In the genomic region with DNA sequence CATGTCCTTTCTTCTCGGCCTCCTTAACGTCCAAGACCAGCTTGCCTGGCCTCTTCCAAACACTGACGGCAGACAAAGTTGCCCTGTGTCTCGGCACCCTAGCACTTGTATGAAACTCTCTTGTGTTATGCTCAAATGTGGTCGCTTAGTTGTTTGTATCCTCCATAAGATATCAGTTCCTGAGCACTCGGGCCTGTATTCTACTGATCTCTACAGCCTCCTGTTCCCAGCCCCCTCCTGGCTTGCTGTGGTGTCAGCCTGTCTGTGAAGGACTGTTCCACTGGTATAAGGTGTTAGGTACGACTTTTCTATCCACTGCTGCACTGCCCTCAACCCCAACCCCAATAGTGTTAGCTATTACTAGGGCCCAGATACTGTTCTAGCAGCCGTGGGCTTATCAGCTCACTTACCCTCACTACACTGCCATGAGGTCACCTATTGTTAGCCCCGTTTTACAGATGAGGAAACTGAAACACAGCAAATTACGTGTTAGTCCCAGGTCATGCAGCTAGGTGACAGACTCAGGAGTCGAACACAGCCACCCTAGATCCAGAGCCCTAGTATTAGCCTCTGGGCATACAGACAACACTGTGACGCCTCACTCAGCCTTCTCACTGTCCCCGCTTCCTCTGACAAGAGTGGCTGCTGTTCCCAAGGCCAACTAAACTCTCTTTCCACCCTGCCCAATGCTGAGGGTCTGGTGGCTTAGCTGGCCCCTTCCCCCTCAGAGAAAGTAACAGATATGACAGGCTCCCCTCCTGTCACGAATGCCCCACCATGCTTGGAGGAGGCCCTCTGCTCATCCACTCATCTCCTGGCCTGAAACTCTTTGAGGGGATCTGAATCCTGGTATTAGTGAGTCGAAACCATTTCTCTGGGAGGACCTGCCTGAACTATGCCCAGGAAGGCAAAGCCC, we compare ENCODE assay signal across 10 cellular contexts. TPM values are rescaled to one million over a fixed set of nuclear protein-coding genes. Genes with fewer than 3 reads are reported as not detected.
A peak's percentile ranks its signal among the peaks of the same experiment; 100 is the strongest.
DNase-seq lines count a peak whose midpoint lies in the region; ATAC-seq and TF ChIP-seq lines count a peak whose summit lies in the region.
"Had no signal": no experiment of that assay in that cellular context is flagged by ENCODE, and none has a peak within 500 bp of the region (broad histone marks: within the 10 kb centered on the region; RNA-seq: fewer than 3 reads in every experiment).

No MANE protein-coding gene starts in this region.

- CTCF ChIA-PET in activated naive CD4-positive, alpha-beta T cell treated with anti-CD3 and anti-CD28 coated beads, Interleukin-2, amount 10 ng/mL, durations not matched to agents 7 days and 5 days (lab: Charles Lee): interaction anchor here (1.5 to 4.6 kb wide), 3 partner anchors 12 to 19 kb away, joined by 8 to 21 read pairs (median 10); no protein-coding TSS in a partner anchor

- no peak overlapping the region for H2AFZ ChIP-seq in OCI-LY1 (ENCODE audit: low read length)

- no peaks in the 10 kb centered on the region for H4K20me1 ChIP-seq in OCI-LY1 (ENCODE audit: insufficient read depth, low read length)

- H3K27ac Mint-ChIP-seq in activated naive CD4-positive, alpha-beta T cell treated with anti-CD3 and anti-CD28 coated beads, Interleukin-2, amount 10 ng/mL, durations not matched to agents 7 days and 5 days: peak overlapping the region; percentile 96

- H3K27me3 ChIP-seq in OCI-LY1 (ENCODE audit: insufficient read depth, low read length) (no peaks in the 10 kb centered on the region), thymus (ENCODE audit: control insufficient read depth, insufficient read depth) (no peaks in the 10 kb centered on the region)

- 87% methylated on average over 15 of the region's 15 CpGs for WGBS in thymus

- H3K9me3 Mint-ChIP-seq in activated naive CD4-positive, alpha-beta T cell treated with anti-CD3 and anti-CD28 coated beads, Interleukin-2, amount 10 ng/mL, durations not matched to agents 7 days and 5 days: peaks cover 4% of the 10 kb centered on the region

- no peak overlapping the region; the same call in 1 of the 2 replicates for H3K9ac ChIP-seq in OCI-LY1 (ENCODE audit: low read length)

- no peaks in the 10 kb centered on the region for H3F3A ChIP-seq in OCI-LY1 (ENCODE audit: insufficient read depth, low read length)

- peaks cover 40% of the 10 kb centered on the region for H3K4me1 ChIP-seq in OCI-LY1 (ENCODE audit: insufficient read depth, low read length, severe bottlenecking)
- H3K4me1 ChIP-seq in thymus (ENCODE audit: control insufficient read depth, insufficient read depth, low read length): peaks cover 16% of the 10 kb centered on the region

- H3K36me3 Mint-ChIP-seq in activated naive CD4-positive, alpha-beta T cell treated with anti-CD3 and anti-CD28 coated beads, Interleukin-2, amount 10 ng/mL, durations not matched to agents 7 days and 5 days: peaks cover 19% of the 10 kb centered on the region

- H3K9me3 ChIP-seq in OCI-LY1 (ENCODE audit: low read length) (no peaks in the 10 kb centered on the region), thymus (ENCODE audit: control insufficient read depth) (no peaks in the 10 kb centered on the region)
- H3K9me3 ChIP-seq: thoracic aorta had no signal

- H3K4me3 Mint-ChIP-seq in activated naive CD4-positive, alpha-beta T cell treated with anti-CD3 and anti-CD28 coated beads, Interleukin-2, amount 10 ng/mL, durations not matched to agents 7 days and 5 days: peak overlapping the region; percentile 60

- H3K4me3 ChIP-seq in OCI-LY1 (ENCODE audit: low read depth, low read length, poor library complexity, severe bottlenecking) (no peak overlapping the region), thymus (ENCODE audit: low read length) (no peak overlapping the region)
- H3K4me3 ChIP-seq: thoracic aorta had no signal

- peak overlapping the region; percentile 36; the same call in 1 of the 2 replicates for H3K4me2 ChIP-seq in OCI-LY1 (ENCODE audit: low read length)

- peak overlapping the region; percentile 48 for H3K27ac ChIP-seq in OCI-LY1 (ENCODE audit: low read depth, low read length, poor library complexity, severe bottlenecking)
- H3K27ac ChIP-seq in caudate nucleus (ENCODE audit: low read depth, low read length): peak overlapping the region; percentile 39
- peak overlapping the region; percentile 61 for H3K27ac ChIP-seq in thymus (ENCODE audit: low read depth)
- H3K27ac ChIP-seq: thoracic aorta had no signal

- H3K36me3 ChIP-seq in OCI-LY1 (ENCODE audit: insufficient read depth, low read length) (no peaks in the 10 kb centered on the region), thymus (ENCODE audit: control insufficient read depth, insufficient read depth) (no peaks in the 10 kb centered on the region)
- H3K36me3 ChIP-seq: thoracic aorta had no signal

- peak; percentile 28 for DNase-seq in activated naive CD4-positive, alpha-beta T cell treated with anti-CD3 and anti-CD28 coated beads, Interleukin-2, amount 10 ng/mL, durations not matched to agents 7 days and 5 days
- DNase-seq in activated naive CD4-positive, alpha-beta T cell treated with anti-CD3 and anti-CD28 coated beads, Interleukin-2, amount 50 U/mL, for 16 hours: no peak
- DNase-seq in caudate nucleus (lab: John Stamatoyannopoulos, UW) (no peak), mesenteric fat pad (ENCODE audit: low spot score) (no peak)
- no peak for DNase-seq in stimulated activated CD4-positive, alpha-beta T cell treated with anti-CD3 and anti-CD28 coated beads, Interleukin-2, amount 100 ng/mL, for 24 hours
- DNase-seq: NCI-H2081 treated with DMSO at 0.1 percent for 48 hours had no signal

- TF ChIP-seq CTCF in OCI-LY1 (IDR thresholded peaks at IDR 0.05; ENCODE audit: low read length): no peak

- no peaks in the 10 kb centered on the region for H3K79me2 ChIP-seq in OCI-LY1 (ENCODE audit: insufficient read depth, low read length)

- peaks cover 57% of the 10 kb centered on the region for H3K4me1 Mint-ChIP-seq in activated naive CD4-positive, alpha-beta T cell treated with anti-CD3 and anti-CD28 coated beads, Interleukin-2, amount 10 ng/mL, durations not matched to agents 7 days and 5 days

- no peaks in the 10 kb centered on the region for H3K9me2 ChIP-seq in OCI-LY1 (ENCODE audit: low read depth, low read length)

- no peak for ATAC-seq in esophagus mucosa

- peaks cover 17% of the 10 kb centered on the region for H3K27me3 Mint-ChIP-seq in activated naive CD4-positive, alpha-beta T cell treated with anti-CD3 and anti-CD28 coated beads, Interleukin-2, amount 10 ng/mL, durations not matched to agents 7 days and 5 days

RNA-seq across cellular contexts. Expression of gene ZNF652, which starts 25.6 kb away (rescaled TPM):
- polyA plus RNA-seq in thymus: 32.0 TPM
- total RNA-seq in esophagus mucosa: 10.9 TPM
- 41.8 TPM for total RNA-seq in mesenteric fat pad

RNA-seq across cellular contexts. Expression of gene PHB1, which starts 27.1 kb away (rescaled TPM):
- 59.9 TPM for polyA plus RNA-seq in thymus
- 141 TPM for total RNA-seq in esophagus mucosa
- 158 TPM for total RNA-seq in mesenteric fat pad
